ENCODE assay signal across 14 cellular contexts in the genomic region with DNA sequence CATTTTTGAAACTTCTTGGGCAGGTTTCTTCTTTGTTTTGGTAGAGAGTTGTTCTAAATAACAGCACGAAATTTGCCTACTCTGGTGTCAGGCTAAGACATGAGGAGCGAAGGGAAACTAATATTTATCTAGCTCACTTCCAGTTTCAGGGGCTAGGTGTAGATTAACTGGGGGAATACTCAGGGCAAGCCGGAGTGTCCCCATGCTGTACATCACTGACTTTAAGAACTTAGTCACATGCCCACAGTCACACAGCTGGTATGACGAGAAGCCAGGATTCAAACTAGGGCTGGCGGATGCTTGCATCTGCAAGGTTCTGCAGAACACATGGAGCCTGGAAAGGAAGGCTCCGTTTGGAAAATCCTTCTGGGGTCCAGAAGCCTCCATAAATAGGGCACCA.
DNase-seq lines count a peak whose midpoint lies in the region; ATAC-seq and TF ChIP-seq lines count a peak whose summit lies in the region.
"Had no signal": no experiment of that assay in that cellular context is flagged by ENCODE, and none has a peak within 500 bp of the region (broad histone marks: within the 10 kb centered on the region; RNA-seq: fewer than 3 reads in every experiment).

No MANE protein-coding gene starts in this region.

- ATAC-seq in GM18858 (IDR thresholded peaks at IDR 0.05; ENCODE audit: unreplicated experiment) = peak; percentile 80
- ATAC-seq in GM21390 (IDR thresholded peaks at IDR 0.05; ENCODE audit: unreplicated experiment) = peak; percentile 87
- ATAC-seq in HG03045 (IDR thresholded peaks at IDR 0.05; ENCODE audit: unreplicated experiment) = peak; percentile 82
- ATAC-seq in left lung = no peak
- no peak for ATAC-seq in esophagus mucosa
- ATAC-seq in aorta (ENCODE audit: low FRiP score) = no peak
- ATAC-seq: stimulated activated effector memory CD8-positive, alpha-beta T cell treated with anti-CD3 and anti-CD28 coated beads, Interleukin-12 subunit alpha, Interleukin-12 subunit beta, amount 100 ng/mL, for 72 hours had no signal

- no peak overlapping the region for H3K4me3 Mint-ChIP-seq in mesothelial cell of epicardium
- H3K4me3 Mint-ChIP-seq: stimulated activated effector memory CD8-positive, alpha-beta T cell treated with anti-CD3 and anti-CD28 coated beads, Interleukin-12 subunit alpha, Interleukin-12 subunit beta, amount 100 ng/mL, for 72 hours had no signal

- peaks cover 44% of the 10 kb centered on the region for H3K27me3 Mint-ChIP-seq in mesothelial cell of epicardium (ENCODE audit: low read depth)

- H3K27me3 ChIP-seq in hepatocyte (no peaks in the 10 kb centered on the region), left lung (peaks cover 0 to 27% of the 10 kb centered on the region in 2 donors), aorta (ENCODE audit: control insufficient read depth in 1 of 2, insufficient read depth in 2 of 2, low read length in 1 of 2) (no peaks in the 10 kb centered on the region)
- H3K27me3 ChIP-seq: SJSA1 had no signal

- H3K27ac Mint-ChIP-seq in mesothelial cell of epicardium = no peak overlapping the region
- H3K27ac Mint-ChIP-seq: stimulated activated effector memory CD8-positive, alpha-beta T cell treated with anti-CD3 and anti-CD28 coated beads, Interleukin-12 subunit alpha, Interleukin-12 subunit beta, amount 100 ng/mL, for 72 hours had no signal

- H2AFZ ChIP-seq in hepatocyte = no peak overlapping the region

- 87% methylated on average over 6 of the region's 6 CpGs for WGBS in hepatocyte (ENCODE audit: low lambda C conversion rate, missing lambda C conversion rate)
- WGBS in aorta, 2 donors = 80 to 85% methylated on average over 6 of the region's 6 CpGs

- peaks cover 24% of the 10 kb centered on the region for H3K4me1 ChIP-seq in hepatocyte (ENCODE audit: insufficient read depth)
- no peaks in the 10 kb centered on the region for H3K4me1 ChIP-seq in left lung
- no peaks in the 10 kb centered on the region for H3K4me1 ChIP-seq in aorta (ENCODE audit: control insufficient read depth in 1 of 2, insufficient read depth in 2 of 2, low read length in 2 of 2)

- H3K4me2 ChIP-seq in hepatocyte = no peak overlapping the region
- H3K4me2 ChIP-seq: KMS-11 had no signal

- no peak for TF ChIP-seq CTCF in hepatocyte (IDR thresholded peaks at IDR 0.05; ENCODE audit: poor library complexity)
- TF ChIP-seq CTCF in left lung (IDR thresholded peaks at IDR 0.05) = no peak
- TF ChIP-seq CTCF in mesothelial cell of epicardium (IDR thresholded peaks at IDR 0.05; ENCODE audit: unreplicated experiment) = no peak

- DNase-seq in hepatocyte (ENCODE audit: low spot score) (no peak), left lung (no peak), aorta (no peak), mesothelial cell of epicardium (ENCODE audit: low spot score in 2 of 2, unreplicated experiment in 2 of 2) (no peak)
- DNase-seq: NCI-H446 treated with DMSO at 0.1 percent for 48 hours had no signal

- H3K4me1 Mint-ChIP-seq in mesothelial cell of epicardium = peaks cover 26% of the 10 kb centered on the region

- H3K36me3 Mint-ChIP-seq in mesothelial cell of epicardium = no peaks in the 10 kb centered on the region
- H3K36me3 Mint-ChIP-seq: CD14-positive monocyte; stimulated activated effector memory CD8-positive, alpha-beta T cell treated with anti-CD3 and anti-CD28 coated beads, Interleukin-12 subunit alpha, Interleukin-12 subunit beta, amount 100 ng/mL, for 72 hours had no signal

- H3K36me3 ChIP-seq in hepatocyte (replicated peaks; ENCODE audit: insufficient read depth, low read depth) = no peaks in the 10 kb centered on the region
- no peaks in the 10 kb centered on the region for H3K36me3 ChIP-seq in left lung
- H3K36me3 ChIP-seq in aorta (ENCODE audit: control insufficient read depth in 1 of 2, insufficient read depth in 2 of 2, low read length in 1 of 2) = no peaks in the 10 kb centered on the region

- peak overlapping the region; percentile 15 for H3K27ac ChIP-seq in hepatocyte
- no peak overlapping the region for H3K27ac ChIP-seq in left lung
- H3K27ac ChIP-seq in aorta (ENCODE audit: low read depth in 1 of 2, low read length in 2 of 2) = no peak overlapping the region
- H3K27ac ChIP-seq: KMS-11, SJSA1 had no signal

- intact Hi-C loops in left lung (cut with DNase I) = no loop called here
- intact Hi-C loops in aorta (cut with DNase I) = no loop called here

- H4K20me1 ChIP-seq in hepatocyte (ENCODE audit: insufficient read depth, poor library complexity, severe bottlenecking) = no peaks in the 10 kb centered on the region

- no peaks in the 10 kb centered on the region for H3K9me3 ChIP-seq in hepatocyte (ENCODE audit: low read depth)
- H3K9me3 ChIP-seq in left lung = no peaks in the 10 kb centered on the region
- no peaks in the 10 kb centered on the region for H3K9me3 ChIP-seq in aorta (ENCODE audit: control insufficient read depth, low read length)
- H3K9me3 ChIP-seq: SJSA1 had no signal

- no peaks in the 10 kb centered on the region for H3K9me2 ChIP-seq in hepatocyte (replicated peaks; ENCODE audit: insufficient read depth)

- no peaks in the 10 kb centered on the region for H3K9me3 Mint-ChIP-seq in mesothelial cell of epicardium
- H3K9me3 Mint-ChIP-seq: stimulated activated effector memory CD8-positive, alpha-beta T cell treated with anti-CD3 and anti-CD28 coated beads, Interleukin-12 subunit alpha, Interleukin-12 subunit beta, amount 100 ng/mL, for 72 hours had no signal

- H3K79me2 ChIP-seq in hepatocyte = no peaks in the 10 kb centered on the region

- H3K4me3 ChIP-seq in hepatocyte = no peak overlapping the region
- no peak overlapping the region for H3K4me3 ChIP-seq in left lung
- no peak overlapping the region for H3K4me3 ChIP-seq in aorta (ENCODE audit: low read length in 2 of 2)
- H3K4me3 ChIP-seq: SJSA1, skin epidermis had no signal

Comparison
In these comparisons a context has a peak if more than half of its experiments do, and no peak if none do; other contexts are left out.
1. ATAC-seq: peak in GM18858 (single experiment), GM21390 (single experiment) and HG03045 (single experiment); none in left lung (single experiment), esophagus mucosa (single experiment) and aorta (single experiment).